8 cellular contexts compared by ENCODE assay signal in the genomic region with DNA sequence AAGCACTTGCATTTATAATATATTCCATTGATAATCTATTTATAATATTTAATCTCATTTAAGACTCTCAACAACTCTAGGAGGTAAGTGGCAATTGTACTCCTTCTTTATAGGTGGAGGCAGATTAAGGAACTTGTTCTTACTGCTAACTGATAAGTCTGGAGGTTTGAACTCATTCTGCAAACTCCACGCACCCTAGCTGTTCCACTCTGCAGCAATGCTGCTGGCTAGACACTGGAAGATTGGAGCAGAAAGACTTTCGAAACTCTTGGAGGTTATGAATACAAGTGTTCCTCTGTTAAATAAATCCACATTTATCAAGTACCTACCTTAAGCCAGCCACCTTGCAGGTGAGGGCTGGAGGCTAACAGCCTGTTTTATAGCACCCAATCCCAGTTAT. TPM values are rescaled to one million over a fixed set of nuclear protein-coding genes. Genes with fewer than 3 reads are reported as not detected.
DNase-seq lines count a peak whose midpoint lies in the region; ATAC-seq, FAIRE-seq and TF ChIP-seq lines count a peak whose summit lies in the region.

No MANE protein-coding gene starts in this region.

- H3K4me3 Mint-ChIP-seq in T-cell = peak overlapping the region; percentile 96 to 97 (median 97)

- H3K9me3 ChIP-seq in A549 = no peaks in the 10 kb centered on the region
- H3K9me3 ChIP-seq in gastroesophageal sphincter = no peaks in the 10 kb centered on the region
- no peaks in the 10 kb centered on the region for H3K9me3 ChIP-seq in small intestine (ENCODE audit: control insufficient read depth, low read depth)

- H3K4me3 ChIP-seq in A549 = peak overlapping the region; percentile 93
- peak overlapping the region; percentile 94 for H3K4me3 ChIP-seq in GM06990 (replicated peaks; ENCODE audit: low read depth, low read length)
- H3K4me3 ChIP-seq in gastroesophageal sphincter = peak overlapping the region; percentile 77 to 90
- H3K4me3 ChIP-seq in small intestine (ENCODE audit: low read depth in 1 of 2, low read length in 2 of 2) = peak overlapping the region; percentile 97 to 99

- no peaks in the 10 kb centered on the region for H3K36me3 Mint-ChIP-seq in T-cell

- 100% methylated on average over 2 of the region's 2 CpGs for WGBS in A549 (ENCODE audit: missing lambda C conversion rate)
- 46 to 65% methylated on average over 2 of the region's 2 CpGs for WGBS in gastroesophageal sphincter (ENCODE audit: low coverage in 1 of 2), 2 donors
- 13 to 65% (median 25%) methylated on average over 2 of the region's 2 CpGs for WGBS in small intestine, 3 donors

- H3K36me3 ChIP-seq in GM06990 (ENCODE audit: control insufficient read depth, insufficient read depth, low read length) (no peaks in the 10 kb centered on the region), gastroesophageal sphincter (no peaks in the 10 kb centered on the region), small intestine (ENCODE audit: control insufficient read depth in 2 of 2, insufficient read depth in 2 of 2, low read length in 2 of 2) (no peaks in the 10 kb centered on the region)

- ATAC-seq in A549 (no peak), T-cell (replicated peaks in 1 of 4) (no peak), gastroesophageal sphincter (no peak)

- peak overlapping the region in 1 of 2 donors; percentile 99 for H3K27ac Mint-ChIP-seq in T-cell

- H3K27ac ChIP-seq in A549 (peak overlapping the region; percentile 91 to 99), gastroesophageal sphincter (peak overlapping the region in 2 of 4 donors; percentile 88 to 92), small intestine (ENCODE audit: low read depth in 1 of 2, low read length in 1 of 2) (no peak overlapping the region)

- H3K4me1 Mint-ChIP-seq in T-cell = peaks cover 34 to 38% (median 36%) of the 10 kb centered on the region in 3 donors

- no peak for TF ChIP-seq POLR2A in A549 (IDR thresholded peaks at IDR 0.05; ENCODE audit: low read length)
- TF ChIP-seq POLR2A in gastroesophageal sphincter (IDR thresholded peaks at IDR 0.05) = no peak

- H3K9me3 Mint-ChIP-seq in T-cell = no peaks in the 10 kb centered on the region

- FAIRE-seq in A549 (lab: Jason Lieb, UNC) (no peak), small intestine (lab: Jason Lieb, UNC) (no peak)

- no peak for DNase-seq in A549 (ENCODE audit: low read depth in 1 of 2, low spot score in 1 of 2)
- DNase-seq in GM06990 (ENCODE audit: extremely low read depth, insufficient read length) = no peak
- no peak for DNase-seq in T-cell
- DNase-seq in small intestine = peak; percentile 22
- DNase-seq in NCI-H446 treated with DMSO at 0.1 percent for 48 hours (lab: John Stamatoyannopoulos, UW) = no peak
- DNase-seq in SHP77 (lab: John Stamatoyannopoulos, UW) = no peak
- DNase-seq in activated CD4-positive, alpha-beta T cell treated with anti-CD3 and anti-CD28 coated beads for 48 hours = no peak

- H3K27me3 ChIP-seq in GM06990 (replicated peaks; ENCODE audit: control insufficient read depth, insufficient read depth, low read length) (no peaks in the 10 kb centered on the region), gastroesophageal sphincter (no peaks in the 10 kb centered on the region), small intestine (ENCODE audit: control insufficient read depth in 2 of 2, insufficient read depth in 2 of 2, low read length in 2 of 2) (no peaks in the 10 kb centered on the region)

- H3K4me2 ChIP-seq in A549 = peak overlapping the region; percentile 95

- no peak for TF ChIP-seq EP300 in A549 (IDR thresholded peaks at IDR 0.05)
- no peak for TF ChIP-seq EP300 in gastroesophageal sphincter (IDR thresholded peaks at IDR 0.05)

- no peaks in the 10 kb centered on the region for H3K27me3 Mint-ChIP-seq in T-cell

- CTCF ChIA-PET in A549 (lab: Yijun Ruan, JAX) = interaction anchor here (0.8 to 1.3 kb wide), 2 partner anchors 9 to 137 kb away, joined by 3 to 4 read pairs; no protein-coding TSS in a partner anchor
- CTCF ChIA-PET in T-cell (lab: Charles Lee) = interaction anchor here in 1 of 2 donors (0.8 to 1.1 kb wide), 2 partner anchors 9 to 11 kb away, joined by 3 read pairs; no protein-coding TSS in a partner anchor

- TF ChIP-seq CTCF in A549 (IDR thresholded peaks at IDR 0.05) (no peak), GM06990 (IDR thresholded peaks at IDR 0.05; ENCODE audit: insufficient read depth, low read length, poor library complexity, severe bottlenecking) (no peak), gastroesophageal sphincter (IDR thresholded peaks at IDR 0.05) (no peak)

- H3K4me1 ChIP-seq in A549 = peaks cover 15% of the 10 kb centered on the region; the same call in 2 of the 3 replicates
- peaks cover 3 to 39% (median 4%) of the 10 kb centered on the region in 3 donors for H3K4me1 ChIP-seq in gastroesophageal sphincter
- peaks cover 4 to 5% of the 10 kb centered on the region in 2 donors for H3K4me1 ChIP-seq in small intestine (ENCODE audit: control insufficient read depth in 2 of 2, insufficient read depth in 1 of 2, low read depth in 1 of 2, low read length in 1 of 2)

- TF ChIP-seq RAD21 in A549 (conservative IDR thresholded peaks at IDR 0.05 in 1 of 2, IDR thresholded peaks at IDR 0.05 in 1 of 2) = no peak

- POLR2A ChIA-PET in A549 (lab: Yijun Ruan, JAX) = no interaction called here
- POLR2A ChIA-PET in T-cell (lab: Charles Lee) = no interaction called here

TF ChIP-seq in A549, 52 proteins besides CTCF, POLR2A, EP300 and RAD21:
- TF ChIP-seq HOXB13 (CRISPR knock-in tag; IDR thresholded peaks at IDR 0.05; ENCODE audit: low read depth) (no peak), PHF8 (IDR thresholded peaks at IDR 0.05; ENCODE audit: borderline replicate concordance, low read depth) (no peak), NFE2L2 (conservative IDR thresholded peaks at IDR 0.05; ENCODE audit: low read length) (no peak), FOSL2 (IDR thresholded peaks at IDR 0.05) (no peak), FOSL2 (CRISPR knock-in tag; IDR thresholded peaks at IDR 0.05) (no peak), EHF (CRISPR knock-in tag; IDR thresholded peaks at IDR 0.05) (no peak), SMC3 (IDR thresholded peaks at IDR 0.05) (no peak), ZC3H11A (IDR thresholded peaks at IDR 0.05) (no peak), FOSB (CRISPR knock-in tag; IDR thresholded peaks at IDR 0.05) (no peak), HOXB5 (CRISPR knock-in tag; IDR thresholded peaks at IDR 0.05) (no peak), ZNF302 (CRISPR knock-in tag; IDR thresholded peaks at IDR 0.05) (no peak), MAZ (IDR thresholded peaks at IDR 0.05; ENCODE audit: borderline replicate concordance, low read depth, low read length) (no peak), GATA3 (IDR thresholded peaks at IDR 0.05; ENCODE audit: borderline replicate concordance) (no peak), TP53 (CRISPR knock-in tag; IDR thresholded peaks at IDR 0.05) (no peak), JUN (IDR thresholded peaks at IDR 0.05) (no peak)
- TF ChIP-seq, protein P1, sequence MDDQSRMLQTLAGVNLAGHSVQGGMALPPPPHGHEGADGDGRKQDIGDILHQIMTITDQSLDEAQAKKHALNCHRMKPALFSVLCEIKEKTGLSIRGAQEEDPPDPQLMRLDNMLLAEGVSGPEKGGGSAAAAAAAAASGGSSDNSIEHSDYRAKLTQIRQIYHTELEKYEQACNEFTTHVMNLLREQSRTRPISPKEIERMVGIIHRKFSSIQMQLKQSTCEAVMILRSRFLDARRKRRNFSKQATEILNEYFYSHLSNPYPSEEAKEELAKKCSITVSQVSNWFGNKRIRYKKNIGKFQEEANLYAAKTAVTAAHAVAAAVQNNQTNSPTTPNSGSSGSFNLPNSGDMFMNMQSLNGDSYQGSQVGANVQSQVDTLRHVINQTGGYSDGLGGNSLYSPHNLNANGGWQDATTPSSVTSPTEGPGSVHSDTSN (IDR thresholded peaks at IDR 0.05) = no peak
- TF ChIP-seq, protein P2, sequence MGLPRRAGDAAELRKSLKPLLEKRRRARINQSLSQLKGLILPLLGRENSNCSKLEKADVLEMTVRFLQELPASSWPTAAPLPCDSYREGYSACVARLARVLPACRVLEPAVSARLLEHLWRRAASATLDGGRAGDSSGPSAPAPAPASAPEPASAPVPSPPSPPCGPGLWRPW (IDR thresholded peaks at IDR 0.05) = no peak
- TF ChIP-seq, protein P3, sequence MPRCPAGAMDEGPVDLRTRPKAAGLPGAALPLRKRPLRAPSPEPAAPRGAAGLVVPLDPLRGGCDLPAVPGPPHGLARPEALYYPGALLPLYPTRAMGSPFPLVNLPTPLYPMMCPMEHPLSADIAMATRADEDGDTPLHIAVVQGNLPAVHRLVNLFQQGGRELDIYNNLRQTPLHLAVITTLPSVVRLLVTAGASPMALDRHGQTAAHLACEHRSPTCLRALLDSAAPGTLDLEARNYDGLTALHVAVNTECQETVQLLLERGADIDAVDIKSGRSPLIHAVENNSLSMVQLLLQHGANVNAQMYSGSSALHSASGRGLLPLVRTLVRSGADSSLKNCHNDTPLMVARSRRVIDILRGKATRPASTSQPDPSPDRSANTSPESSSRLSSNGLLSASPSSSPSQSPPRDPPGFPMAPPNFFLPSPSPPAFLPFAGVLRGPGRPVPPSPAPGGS (IDR thresholded peaks at IDR 0.05) = no peak
- TF ChIP-seq, protein P4, sequence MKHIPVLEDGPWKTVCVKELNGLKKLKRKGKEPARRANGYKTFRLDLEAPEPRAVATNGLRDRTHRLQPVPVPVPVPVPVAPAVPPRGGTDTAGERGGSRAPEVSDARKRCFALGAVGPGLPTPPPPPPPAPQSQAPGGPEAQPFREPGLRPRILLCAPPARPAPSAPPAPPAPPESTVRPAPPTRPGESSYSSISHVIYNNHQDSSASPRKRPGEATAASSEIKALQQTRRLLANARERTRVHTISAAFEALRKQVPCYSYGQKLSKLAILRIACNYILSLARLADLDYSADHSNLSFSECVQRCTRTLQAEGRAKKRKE (CRISPR knock-in tag; IDR thresholded peaks at IDR 0.05; ENCODE audit: low read depth) = no peak

RNA-seq across cellular contexts. Expression of a gene that starts 0.8 kb away (rescaled TPM):
- polyA plus RNA-seq in A549 (2011; rRNA removed) (129 and 183 TPM in 2 replicates), A549 (2017; fragmentation: RNase III; extraction: RNeasy Plus Mini Kit Qiagen cat#74134 plus additional on column Dnase treatment) (103 to 105 TPM (median 103 TPM) in 3 replicates), small intestine (10 to 100 TPM; 42.7 to 91.9 (median 46.7) TPM)
- 52.9 and 53.3 TPM in 2 replicates for polyA plus RNA-seq in A549 (2012; cell fraction: cytosol; rRNA removed)
- polyA plus RNA-seq in A549 (2012; cell fraction: nucleus; rRNA removed) = 40.4 and 49.8 TPM in 2 replicates
- polyA minus RNA-seq in A549 (2011; rRNA and poly(A)+ RNA removed) = 65.2 and 77.5 TPM in 2 replicates
- total RNA-seq in T-cell (10 to 100 TPM; 44.7 to 54.6 (median 50.1) TPM), gastroesophageal sphincter (10 to 100 TPM; 44.7 to 71.2 (median 52.5) TPM)

Comparison
In these comparisons a context has a peak if more than half of its experiments do, and no peak if none do; other contexts are left out.
1. H3K27ac ChIP-seq: peak in A549 (2 of 2); none in small intestine (0 of 2).
2. Peak in every context shown above with its lines, with median percentiles within 50 percentile points of each other: H3K4me3 ChIP-seq.